In the genomic region with DNA sequence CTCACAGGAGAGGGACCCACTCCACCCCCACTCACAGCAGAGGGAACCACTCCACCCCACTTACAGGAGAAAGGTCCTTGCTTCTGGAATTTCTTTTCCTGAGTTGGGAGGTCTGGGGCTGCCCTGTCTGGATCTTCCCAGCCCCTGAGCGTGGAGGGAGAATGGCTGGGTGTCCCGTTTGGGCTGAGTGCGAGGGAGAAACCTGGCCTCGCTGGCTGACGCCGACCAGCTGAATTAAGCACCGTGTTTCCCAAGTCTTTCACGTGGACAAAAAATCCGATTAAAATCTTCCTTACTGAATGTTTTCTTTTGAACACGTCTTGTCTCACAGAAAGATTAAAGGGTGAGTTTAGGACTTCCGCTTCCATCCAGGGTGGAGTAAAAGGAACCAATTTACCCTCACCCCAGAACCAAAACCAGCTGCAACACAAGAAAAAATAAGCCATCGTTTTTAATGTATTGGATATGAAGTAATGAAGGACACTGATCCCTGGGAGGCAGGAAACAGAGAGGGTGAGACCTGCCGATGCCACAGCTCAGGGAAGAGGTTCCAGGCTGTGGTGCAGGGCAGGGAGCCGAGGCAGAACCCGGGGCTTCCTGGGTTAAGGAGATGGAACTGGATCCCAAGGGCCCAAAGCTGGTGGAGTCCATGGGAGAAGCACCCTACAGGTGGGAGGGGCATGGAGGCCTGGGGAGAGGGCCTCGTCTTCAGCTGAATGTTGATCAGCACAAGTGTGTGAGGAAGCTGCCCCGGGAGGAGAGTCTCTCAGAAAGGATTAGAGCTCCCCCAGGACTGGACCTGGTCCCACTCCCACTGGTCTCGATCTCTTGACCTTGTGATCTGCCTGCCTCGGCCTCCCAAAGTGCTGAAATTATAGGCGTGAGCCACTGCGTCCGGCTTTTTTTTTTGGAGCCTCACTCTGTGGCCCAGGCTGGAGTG, we compare ENCODE assay signal across 1 cellular context.
TF ChIP-seq lines count a peak whose summit lies in the region.

No MANE protein-coding gene starts in this region.

TF ChIP-seq in GM23338, 12 proteins besides CTCF, POLR2A, EP300 and RAD21 (continued from another document):
- TF ChIP-seq NANOG (IDR thresholded peaks at IDR 0.05; ENCODE audit: borderline replicate concordance) (no peak), STAT1 (IDR thresholded peaks at IDR 0.05; ENCODE audit: unreplicated experiment) (no peak), EZH2 (IDR thresholded peaks at IDR 0.05; ENCODE audit: low read depth, unreplicated experiment) (no peak)
